Comparison of ENCODE assay signal across 18 cellular contexts in the genomic region with DNA sequence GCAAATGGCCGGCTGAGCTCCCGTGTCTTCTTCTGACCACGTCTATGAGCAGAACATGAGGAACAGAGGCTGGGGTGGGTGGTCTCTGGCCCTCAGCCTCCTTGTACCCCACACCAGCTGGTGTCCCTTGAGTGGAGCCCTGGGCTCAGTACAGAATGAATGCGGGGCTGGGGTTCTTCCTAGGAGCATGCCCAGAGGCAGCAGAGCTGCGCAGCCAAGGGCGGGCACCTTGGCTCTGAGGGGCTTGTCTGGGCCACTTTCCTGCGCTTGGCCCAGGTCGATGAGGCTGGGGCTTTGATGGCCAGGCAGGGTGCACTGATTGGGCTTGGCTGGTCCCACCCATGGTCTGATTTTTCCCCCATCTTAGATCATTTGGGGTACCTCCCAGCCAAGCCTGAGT. TPM values are rescaled to one million over a fixed set of nuclear protein-coding genes. Genes with fewer than 3 reads are reported as not detected.
"Had no signal": no experiment of that assay in that cellular context is flagged by ENCODE, and none has a peak within 500 bp of the region (broad histone marks: within the 10 kb centered on the region; RNA-seq: fewer than 3 reads in every experiment).

No MANE protein-coding gene starts in this region.

- H3K4me3 ChIP-seq: gastroesophageal sphincter, prostate gland, right lobe of liver, uterus had no signal

- H3K27me3 ChIP-seq: uterus had no signal

- H3K4me3 Mint-ChIP-seq: activated B cell treated with CpG ODN at 0.5 μM for 24 hours; activated CD4-positive, alpha-beta T cell treated with anti-CD3 and anti-CD28 coated beads, Interleukin-2, amount 10 ng/mL, durations not matched to agents 7 days and 5 days; activated naive CD8-positive, alpha-beta T cell treated with anti-CD3 and anti-CD28 coated beads, Interleukin-2, amount 50 U/mL, for 24 hours; activated T-helper 1 cell treated with anti-CD3 and anti-CD28 coated beads, Interleukin-12 subunit alpha, Interleukin-12 subunit beta, Interleukin-2, Interleukin-4 antibody, amounts not matched to agents 30 ng/mL and 10 ng/mL and 1 ng/mL, durations not matched to agents 14 hours and 24 hours and 36 hours; mesothelial cell of epicardium; nephron progenitor cell had no signal

- ATAC-seq: activated naive CD8-positive, alpha-beta T cell treated with anti-CD3 and anti-CD28 coated beads, Interleukin-2, amount 50 U/mL, for 24 hours; gastroesophageal sphincter; right lobe of liver had no signal

- H3K9me3 ChIP-seq: gastroesophageal sphincter, prostate gland, right lobe of liver, uterus had no signal

- H3K27ac Mint-ChIP-seq: activated B cell treated with CpG ODN at 0.5 μM for 24 hours; activated CD4-positive, alpha-beta T cell treated with anti-CD3 and anti-CD28 coated beads, Interleukin-2, amount 10 ng/mL, durations not matched to agents 7 days and 5 days; activated naive CD8-positive, alpha-beta T cell treated with anti-CD3 and anti-CD28 coated beads, Interleukin-2, amount 50 U/mL, for 24 hours; activated T-helper 1 cell treated with anti-CD3 and anti-CD28 coated beads, Interleukin-12 subunit alpha, Interleukin-12 subunit beta, Interleukin-2, Interleukin-4 antibody, amounts not matched to agents 30 ng/mL and 10 ng/mL and 1 ng/mL, durations not matched to agents 14 hours and 24 hours and 36 hours; mesothelial cell of epicardium; nephron progenitor cell had no signal

- H3K27ac ChIP-seq: gastroesophageal sphincter, prostate gland, right lobe of liver, uterus had no signal

- H3K36me3 Mint-ChIP-seq: mesothelial cell of epicardium had no signal

- H3K4me1 ChIP-seq: gastroesophageal sphincter, prostate gland, right lobe of liver, uterus had no signal

- H3K36me3 ChIP-seq: gastroesophageal sphincter, prostate gland, right lobe of liver, uterus had no signal

- DNase-seq: activated B cell treated with CpG ODN at 0.5 μM for 24 hours; activated CD4-positive, alpha-beta T cell treated with anti-CD3 and anti-CD28 coated beads, Interleukin-2, amount 10 ng/mL, durations not matched to agents 7 days and 5 days; activated naive CD4-positive, alpha-beta T cell treated with Interleukin-2 at 50 U/mL for 16 hours; activated naive CD8-positive, alpha-beta T cell treated with anti-CD3 and anti-CD28 coated beads, Interleukin-2, amount 50 U/mL, for 24 hours; aorta; cerebellar nuclear complex; dermis blood vessel endothelial cell; erythroblast; nephron progenitor cell; stimulated activated CD4-positive, alpha-beta T cell treated with anti-CD3 and anti-CD28 coated beads, Interleukin-12 subunit alpha, Interleukin-12 subunit beta, amount 100 ng/mL, for 4 hours; stimulated activated CD4-positive, alpha-beta T cell treated with anti-CD3 and anti-CD28 coated beads, Interleukin-2, amount 100 ng/mL, for 24 hours; T-helper 2 cell had no signal

- H3K4me1 Mint-ChIP-seq: activated B cell treated with CpG ODN at 0.5 μM for 24 hours; activated CD4-positive, alpha-beta T cell treated with anti-CD3 and anti-CD28 coated beads, Interleukin-2, amount 10 ng/mL, durations not matched to agents 7 days and 5 days; activated naive CD8-positive, alpha-beta T cell treated with anti-CD3 and anti-CD28 coated beads, Interleukin-2, amount 50 U/mL, for 24 hours; mesothelial cell of epicardium had no signal

- H3K9me3 Mint-ChIP-seq: activated B cell treated with CpG ODN at 0.5 μM for 24 hours; activated CD4-positive, alpha-beta T cell treated with anti-CD3 and anti-CD28 coated beads, Interleukin-2, amount 10 ng/mL, durations not matched to agents 7 days and 5 days; activated naive CD8-positive, alpha-beta T cell treated with anti-CD3 and anti-CD28 coated beads, Interleukin-2, amount 50 U/mL, for 24 hours; activated T-helper 1 cell treated with anti-CD3 and anti-CD28 coated beads, Interleukin-12 subunit alpha, Interleukin-12 subunit beta, Interleukin-2, Interleukin-4 antibody, amounts not matched to agents 30 ng/mL and 10 ng/mL and 1 ng/mL, durations not matched to agents 14 hours and 24 hours and 36 hours; mesothelial cell of epicardium; nephron progenitor cell had no signal

RNA-seq across cellular contexts. Expression of gene SCN5A, which starts 6.4 kb away (rescaled TPM):
- total RNA-seq: activated B cell treated with CpG ODN at 0.5 μM for 24 hours; activated CD4-positive, alpha-beta T cell treated with anti-CD3 and anti-CD28 coated beads, Interleukin-2, amount 10 ng/mL, durations not matched to agents 7 days and 5 days; activated T-helper 1 cell treated with anti-CD3 and anti-CD28 coated beads, Interleukin-12 subunit alpha, Interleukin-12 subunit beta, Interleukin-2, Interleukin-4 antibody, amounts not matched to agents 30 ng/mL and 10 ng/mL and 1 ng/mL, durations not matched to agents 14 hours and 24 hours and 36 hours had no signal
